Comparison of ENCODE assay signal across 8 cellular contexts in genomic region chr22:17638182-17638431, GRCh38. TPM values are rescaled to one million over a fixed set of nuclear protein-coding genes. Genes with fewer than 3 reads are reported as not detected.
DNase-seq lines count a peak whose midpoint lies in the region; ATAC-seq and TF ChIP-seq lines count a peak whose summit lies in the region.

No MANE protein-coding gene starts in this region.

- ATAC-seq in HG02884 (IDR thresholded peaks at IDR 0.05; ENCODE audit: unreplicated experiment), result peak; percentile 22
- peak; percentile 54 for ATAC-seq in Panc1

- H3K9me3 ChIP-seq in A673 (ENCODE audit: low read depth, low read length, poor library complexity, severe bottlenecking), result no peaks in the 10 kb centered on the region
- no peaks in the 10 kb centered on the region for H3K9me3 ChIP-seq in Panc1 (ENCODE audit: control insufficient read depth, insufficient read depth, low read depth, low read length)
- no peaks in the 10 kb centered on the region for H3K9me3 ChIP-seq in esophagus (ENCODE audit: control insufficient read depth in 2 of 2, insufficient read depth in 1 of 2, low read depth in 1 of 2, low read length in 1 of 2)

- BruUV-seq in A673 (replicated peaks; lab: Mats Ljungman, UMichigan) (no TSS peak), Panc1 (replicated peaks; lab: Mats Ljungman, UMichigan) (no TSS peak)

- no peaks in the 10 kb centered on the region for H3K27me3 ChIP-seq in A673 (replicated peaks; ENCODE audit: insufficient read depth, low read depth, low read length, poor library complexity)
- H3K27me3 ChIP-seq in Panc1 (ENCODE audit: control insufficient read depth, insufficient read depth, low read length), result no peaks in the 10 kb centered on the region
- H3K27me3 ChIP-seq in esophagus (ENCODE audit: control insufficient read depth in 1 of 2, insufficient read depth in 2 of 2, low read length in 2 of 2), result no peaks in the 10 kb centered on the region

- WGBS in esophagus, 2 donors, result 0 to 1% methylated on average over 10 of the region's 10 CpGs

- POLR2A ChIA-PET in A673 (lab: Charles Lee; ENCODE audit: low non-redundant PET) (no interaction called here), Panc1 (lab: Charles Lee) (no interaction called here)

- peaks cover 21% of the 10 kb centered on the region for H3K4me1 Mint-ChIP-seq in neural crest cell

- H3K4me3 ChIP-seq in A673 (ENCODE audit: low read depth, low read length, poor library complexity, severe bottlenecking) (peak overlapping the region; percentile 88), Panc1 (ENCODE audit: low read depth in 2 of 2, low read length in 2 of 2) (peak overlapping the region; percentile 94 to 98), esophagus (ENCODE audit: low read depth in 1 of 2, low read length in 2 of 2) (peak overlapping the region; percentile 72 to 85)

- in situ Hi-C loops in Panc1 (cut with HindIII; ENCODE audit: low pct_unique_long_range_greater_than_20kb, low sequenced_read_pairs), result no loop called here

- DNase-seq in A673 (ENCODE audit: low spot score) (no peak), Panc1 (ENCODE audit: low read depth, low spot score) (no peak), neural crest cell (ENCODE audit: low read depth, low spot score) (no peak), OCI-M1 (lab: John Stamatoyannopoulos, UW) (no peak), T-helper 9 cell (no peak)

- H3K27ac ChIP-seq in A673 (ENCODE audit: low read depth, low read length, poor library complexity, severe bottlenecking), result peak overlapping the region; percentile 98
- H3K27ac ChIP-seq in Panc1 (ENCODE audit: low read length), result peak overlapping the region; percentile 98
- H3K27ac ChIP-seq in esophagus (ENCODE audit: low read depth in 2 of 2, low read length in 1 of 2), result peak overlapping the region; percentile 99

- H3K4me1 ChIP-seq in A673 (ENCODE audit: insufficient read depth, low read length, poor library complexity, severe bottlenecking) (peaks cover 15% of the 10 kb centered on the region), Panc1 (ENCODE audit: control insufficient read depth, insufficient read depth, low read length) (peaks cover 22% of the 10 kb centered on the region), esophagus (ENCODE audit: control insufficient read depth in 2 of 2, insufficient read depth in 2 of 2, low read length in 1 of 2) (no peaks in the 10 kb centered on the region)

- H3K9me3 Mint-ChIP-seq in neural crest cell, result no peaks in the 10 kb centered on the region

- H3K27me3 Mint-ChIP-seq in neural crest cell (ENCODE audit: low read depth), result no peaks in the 10 kb centered on the region

- H3K36me3 ChIP-seq in A673 (ENCODE audit: insufficient read depth, low read length, poor library complexity, severe bottlenecking), result no peaks in the 10 kb centered on the region
- H3K36me3 ChIP-seq in Panc1 (ENCODE audit: control insufficient read depth, insufficient read depth, low read length), result peaks cover 8% of the 10 kb centered on the region; the same call in 1 of the 2 replicates
- H3K36me3 ChIP-seq in esophagus (ENCODE audit: control insufficient read depth in 2 of 2, insufficient read depth in 2 of 2, low read length in 1 of 2), result no peaks in the 10 kb centered on the region

- intact Hi-C loops in A673 (cut with micrococcal nuclease; ENCODE audit: unreplicated experiment), result no loop called here
- intact Hi-C loops in Panc1 (cut with micrococcal nuclease; ENCODE audit: unreplicated experiment), result no loop called here

- peaks cover 3% of the 10 kb centered on the region for H3K36me3 Mint-ChIP-seq in neural crest cell (ENCODE audit: low read depth)

- peak overlapping the region; percentile 92 for H3K27ac Mint-ChIP-seq in neural crest cell (ENCODE audit: unreplicated experiment)

- TF ChIP-seq CTCF in A673 (conservative IDR thresholded peaks at IDR 0.05; ENCODE audit: low read depth, low read length) (no peak), GM12872 (IDR thresholded peaks at IDR 0.05; ENCODE audit: insufficient read depth, low read depth, low read length) (0 out of 3 replicates have a peak, but pooled peaks have one; percentile 17), Panc1 (IDR thresholded peaks at IDR 0.05) (no peak), neural crest cell (conservative IDR thresholded peaks at IDR 0.05) (no peak)

- CTCF ChIA-PET in A673 (lab: Charles Lee) (no interaction called here), Panc1 (lab: Charles Lee) (no interaction called here)

- peak overlapping the region; percentile 90 for H3K4me3 Mint-ChIP-seq in neural crest cell

RNA-seq across cellular contexts. Expression of gene BCL2L13, which starts 0.5 kb away (rescaled TPM):
- total RNA-seq in A673 (2021) (48.8 and 52.9 TPM in 2 replicates), Panc1 (2021; ENCODE audit: unreplicated experiment) (44.0 TPM), neural crest cell (36.5 and 37.5 TPM in 2 replicates)
- 25.7 TPM for polyA plus RNA-seq in Panc1 (2012; ENCODE audit: insufficient read length)
- polyA plus RNA-seq in esophagus, result 10 to 100 TPM; 18.1 to 21.0 TPM

RNA-seq across cellular contexts. Expression of gene ATP6V1E1, which starts 9.6 kb away (rescaled TPM):
- total RNA-seq in A673 (2021) (105 and 121 TPM in 2 replicates), Panc1 (2021; ENCODE audit: unreplicated experiment) (136 TPM), neural crest cell (59.2 and 63.9 TPM in 2 replicates)
- 110 TPM for polyA plus RNA-seq in Panc1 (2012; ENCODE audit: insufficient read length)
- polyA plus RNA-seq in esophagus, result 100 to 1,000 TPM in 1 of 2 donors, 10 to 100 TPM in 1; 63.9 to 112 TPM
